Comparison of ENCODE assay signal across 8 cellular contexts in the genomic region with DNA sequence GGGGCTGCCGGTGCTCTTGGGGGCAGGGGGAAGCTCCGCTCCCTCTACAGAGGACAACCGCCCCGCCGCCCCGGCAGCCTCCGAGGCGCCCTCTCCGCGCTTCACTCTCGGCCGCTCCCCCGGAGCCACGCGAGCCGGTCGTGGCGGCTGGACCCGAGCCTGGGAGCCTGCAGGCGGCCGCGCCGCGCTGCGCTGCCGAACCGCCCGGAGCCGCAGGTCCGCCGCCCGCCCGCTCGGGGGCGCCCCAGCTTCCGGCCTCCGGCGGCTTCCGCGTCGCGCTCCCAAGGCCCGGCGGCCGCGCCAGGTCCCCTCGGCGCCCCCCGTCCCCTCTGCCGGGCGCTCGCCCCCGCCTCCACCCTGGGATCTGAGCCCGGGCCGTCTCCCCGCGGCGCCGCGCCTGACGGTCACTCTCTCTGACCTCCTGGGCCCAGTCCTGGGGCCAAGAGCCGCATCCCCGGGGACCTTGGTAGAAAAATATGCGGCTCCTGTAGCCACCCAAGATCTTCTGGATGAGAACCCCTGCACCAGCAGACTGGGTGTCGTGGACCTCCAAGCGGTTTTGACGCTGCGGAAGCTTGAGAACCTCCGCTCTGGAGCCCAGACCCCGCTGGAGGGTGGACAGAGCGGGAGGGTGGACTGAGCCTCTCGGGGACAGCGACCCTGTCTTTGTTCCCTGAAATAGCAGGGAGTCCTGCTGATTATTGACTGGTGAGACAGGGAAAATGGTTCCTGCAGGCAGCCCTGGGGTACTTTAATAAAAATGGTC. TPM values are rescaled to one million over a fixed set of nuclear protein-coding genes. Genes with fewer than 3 reads are reported as not detected.
DNase-seq lines count a peak whose midpoint lies in the region; ATAC-seq and TF ChIP-seq lines count a peak whose summit lies in the region.

No MANE protein-coding gene starts in this region.

- TF ChIP-seq CTCF in activated B cell treated with CpG ODN at 0.5 μM for 24 hours (IDR thresholded peaks at IDR 0.05) (no peak), colonic mucosa (IDR thresholded peaks at IDR 0.05) (no peak), left lung (IDR thresholded peaks at IDR 0.05) (peak in 1 of 2 donors; percentile 31)

- ATAC-seq in GM19043 (IDR thresholded peaks at IDR 0.05; ENCODE audit: low read depth, unreplicated experiment) (peak; percentile 30), HG03565 (IDR thresholded peaks at IDR 0.05; ENCODE audit: unreplicated experiment) (peak; percentile 28), activated B cell treated with CpG ODN at 0.5 μM for 24 hours (ENCODE audit: low read depth) (peak; percentile 71), left lung (peak; percentile 88)

- POLR2A ChIA-PET in activated B cell treated with CpG ODN at 0.5 μM for 24 hours (lab: Charles Lee), result interaction anchor here (0.6 to 5.7 kb wide), 13 partner anchors 9 to 590 kb away, joined by 3 to 59 read pairs (median 6); partner anchors contain the start of genes AFTPH and SERTAD2

- intact Hi-C loops in activated B cell treated with CpG ODN at 0.5 μM for 24 hours (cut with micrococcal nuclease) (loop anchor here (1.0 to 2.0 kb wide), 4 partner anchors 34 to 256 kb away; no protein-coding TSS in a partner anchor), colonic mucosa (cut with DNase I) (no loop called here), left lung (cut with DNase I) (no loop called here)

- H3K9me3 ChIP-seq in colonic mucosa (no peaks in the 10 kb centered on the region), left lung (no peaks in the 10 kb centered on the region)

- H3K9me3 Mint-ChIP-seq in activated B cell treated with CpG ODN at 0.5 μM for 24 hours, result no peaks in the 10 kb centered on the region

- H3K36me3 Mint-ChIP-seq in activated B cell treated with CpG ODN at 0.5 μM for 24 hours (ENCODE audit: low read depth), result no peaks in the 10 kb centered on the region

- peaks cover 34% of the 10 kb centered on the region for H3K4me1 Mint-ChIP-seq in activated B cell treated with CpG ODN at 0.5 μM for 24 hours

- H3K4me3 ChIP-seq in colonic mucosa, result peak overlapping the region; percentile 53
- peak overlapping the region; percentile 39 to 47 for H3K4me3 ChIP-seq in left lung

- peak overlapping the region; percentile 77 for H3K27ac Mint-ChIP-seq in activated B cell treated with CpG ODN at 0.5 μM for 24 hours

- H3K4me1 ChIP-seq in colonic mucosa (peaks cover 19% of the 10 kb centered on the region), left lung (peaks cover 0 to 25% of the 10 kb centered on the region in 2 donors)

- no peaks in the 10 kb centered on the region for H3K27me3 ChIP-seq in colonic mucosa
- no peaks in the 10 kb centered on the region for H3K27me3 ChIP-seq in left lung

- H3K36me3 ChIP-seq in colonic mucosa (no peaks in the 10 kb centered on the region), left lung (no peaks in the 10 kb centered on the region)

- H3K4me3 Mint-ChIP-seq in activated B cell treated with CpG ODN at 0.5 μM for 24 hours, result peak overlapping the region; percentile 84

- H3K9ac ChIP-seq in colonic mucosa (ENCODE audit: low read depth in 2 of 2, low read length in 2 of 2), result peak overlapping the region; percentile 68 to 88

- DNase-seq in AG08396 (ENCODE audit: low spot score), result peak; percentile 93
- DNase-seq in activated B cell treated with CpG ODN at 0.5 μM for 24 hours, result peak; percentile 82
- DNase-seq in colonic mucosa, result peak; percentile 58
- DNase-seq in left lung, result peak; percentile 64 to 95
- DNase-seq in stimulated activated CD4-positive, alpha-beta T cell treated with anti-CD3 and anti-CD28 coated beads, Interleukin-4, amount 100 ng/mL, for 48 hours (ENCODE audit: low read depth in 2 of 2), result peak; percentile 56 to 58
- no peak for DNase-seq in NCI-H1436 treated with DMSO at 0.1 percent for 48 hours (lab: John Stamatoyannopoulos, UW)

- H3K27ac ChIP-seq in colonic mucosa, result peak overlapping the region; percentile 28
- peak overlapping the region; percentile 50 to 81 for H3K27ac ChIP-seq in left lung

- no peaks in the 10 kb centered on the region for H3K27me3 Mint-ChIP-seq in activated B cell treated with CpG ODN at 0.5 μM for 24 hours

- CTCF ChIA-PET in activated B cell treated with CpG ODN at 0.5 μM for 24 hours (lab: Charles Lee), result interaction anchor here (0.7 to 3.6 kb wide), 9 partner anchors 17 to 158 kb away, joined by 3 to 24 read pairs (median 4); partner anchors contain the start of gene SERTAD2

RNA-seq across cellular contexts. Expression of gene SERTAD2, which starts 44.3 kb away (rescaled TPM):
- total RNA-seq in activated B cell treated with CpG ODN at 0.5 μM for 24 hours (45.6 and 47.3 TPM in 2 replicates), colonic mucosa (10 to 100 TPM; 11.2 to 20.7 TPM), left lung (10 to 100 TPM; 17.9 to 18.4 TPM)

Comparison
In these comparisons a context has a peak if more than half of its experiments do, and no peak if none do; other contexts are left out.
1. ATAC-seq: peak in every context shown above with its lines; median percentile 88 in left lung; 71 in activated B cell treated with CpG ODN at 0.5 μM for 24 hours; 30 in GM19043; 28 in HG03565.